Comparison of ENCODE assay signal across 20 cellular contexts in the genomic region with DNA sequence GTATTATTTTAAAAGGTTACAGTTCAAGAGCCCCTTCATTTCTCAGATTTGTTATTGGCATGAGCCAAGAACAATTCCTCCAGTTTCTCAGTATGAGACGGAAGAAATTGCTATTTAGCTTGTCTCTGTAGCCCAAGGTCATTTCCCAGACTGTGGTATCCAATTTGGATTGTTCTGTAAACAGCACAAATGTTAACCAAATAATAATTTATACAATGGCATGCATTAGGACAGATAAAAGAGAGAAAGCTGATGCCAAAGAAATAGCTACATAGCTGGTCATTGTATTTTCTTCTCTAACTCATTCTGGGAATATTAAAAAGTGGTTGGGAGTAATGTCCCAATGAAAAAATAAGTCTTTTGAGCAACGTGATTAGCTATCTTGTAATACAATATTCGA.
DNase-seq lines count a peak whose midpoint lies in the region; ATAC-seq, FAIRE-seq and TF ChIP-seq lines count a peak whose summit lies in the region.
"Had no signal": no experiment of that assay in that cellular context is flagged by ENCODE, and none has a peak within 500 bp of the region (broad histone marks: within the 10 kb centered on the region; RNA-seq: fewer than 3 reads in every experiment).

No MANE protein-coding gene starts in this region.

- FAIRE-seq in pancreas (lab: Jason Lieb, UNC) = no peak
- FAIRE-seq: A549, GM19239 had no signal

- H3K4me3 Mint-ChIP-seq in glutamatergic neuron (ENCODE audit: unreplicated experiment) = no peak overlapping the region
- H3K4me3 Mint-ChIP-seq in CD8-positive, alpha-beta T cell = no peak overlapping the region
- no peak overlapping the region for H3K4me3 Mint-ChIP-seq in naive thymus-derived CD8-positive, alpha-beta T cell
- H3K4me3 Mint-ChIP-seq: CD14-positive monocyte; CD4-positive, alpha-beta memory T cell; HFFc6 had no signal

- peaks cover 0 to 4% (median 0%) of the 10 kb centered on the region in 4 donors for H3K27me3 ChIP-seq in pancreas
- no peaks in the 10 kb centered on the region for H3K27me3 ChIP-seq in lower lobe of right lung (ENCODE audit: low read depth)
- H3K27me3 ChIP-seq in CD8-positive, alpha-beta T cell (ENCODE audit: insufficient read depth, low read length) = no peaks in the 10 kb centered on the region
- H3K27me3 ChIP-seq: BLaER1 had no signal

- POLR2A ChIA-PET in CD8-positive, alpha-beta T cell (lab: Charles Lee) = no interaction called here
- POLR2A ChIA-PET in naive thymus-derived CD8-positive, alpha-beta T cell (lab: Charles Lee) = no interaction called here

- H3K9me3 Mint-ChIP-seq in glutamatergic neuron (ENCODE audit: unreplicated experiment) = no peaks in the 10 kb centered on the region
- peaks cover 2% of the 10 kb centered on the region for H3K9me3 Mint-ChIP-seq in CD8-positive, alpha-beta T cell
- H3K9me3 Mint-ChIP-seq in naive thymus-derived CD8-positive, alpha-beta T cell = peaks cover 0 to 4% (median 0%) of the 10 kb centered on the region in 9 donors

- no peaks in the 10 kb centered on the region for H3K36me3 ChIP-seq in pancreas
- H3K36me3 ChIP-seq in lower lobe of right lung = no peaks in the 10 kb centered on the region
- no peaks in the 10 kb centered on the region for H3K36me3 ChIP-seq in CD8-positive, alpha-beta T cell (ENCODE audit: insufficient read depth, low read length)
- H3K36me3 ChIP-seq: BLaER1 had no signal

- H3K9me3 ChIP-seq in pancreas (no peaks in the 10 kb centered on the region), lower lobe of right lung (no peaks in the 10 kb centered on the region)
- H3K9me3 ChIP-seq in CD8-positive, alpha-beta T cell (ENCODE audit: low read length) = no peaks in the 10 kb centered on the region
- H3K9me3 ChIP-seq: A549, BLaER1 had no signal

- peaks cover under 1% of the 10 kb centered on the region for H3K27me3 Mint-ChIP-seq in glutamatergic neuron (ENCODE audit: unreplicated experiment)
- no peaks in the 10 kb centered on the region for H3K27me3 Mint-ChIP-seq in CD8-positive, alpha-beta T cell (ENCODE audit: low read depth)
- H3K27me3 Mint-ChIP-seq in naive thymus-derived CD8-positive, alpha-beta T cell = peaks cover 0 to 4% (median 0%) of the 10 kb centered on the region in 5 donors
- H3K27me3 Mint-ChIP-seq: CD4-positive, alpha-beta memory T cell had no signal

- 1 to 6% methylated on average over 3 of the region's 3 CpGs for WGBS in pancreas, 2 donors

- DNase-seq in fibroblast of pulmonary artery (ENCODE audit: low read depth) (peak; percentile 29), pancreas (no peak), lower lobe of right lung (no peak), glutamatergic neuron (no peak)
- no peak for DNase-seq in CD8-positive, alpha-beta T cell
- no peak for DNase-seq in naive thymus-derived CD8-positive, alpha-beta T cell
- DNase-seq: Calu3; CD4-positive, alpha-beta memory T cell; DMS79 treated with DMSO at 0.1 percent for 48 hours; GF-D8; GOT3; H7; HFFc6 had no signal

- H3K4me1 Mint-ChIP-seq in glutamatergic neuron (ENCODE audit: low read depth, unreplicated experiment) = no peaks in the 10 kb centered on the region
- H3K4me1 Mint-ChIP-seq in CD8-positive, alpha-beta T cell (ENCODE audit: low read depth) = no peaks in the 10 kb centered on the region
- H3K4me1 Mint-ChIP-seq in naive thymus-derived CD8-positive, alpha-beta T cell = no peaks in the 10 kb centered on the region
- H3K4me1 Mint-ChIP-seq: CD14-positive monocyte; CD4-positive, alpha-beta memory T cell had no signal

- H3K4me3 ChIP-seq in fibroblast of pulmonary artery (replicated peaks; ENCODE audit: low read depth, low read length) (no peak overlapping the region), pancreas (no peak overlapping the region), lower lobe of right lung (no peak overlapping the region)
- no peak overlapping the region for H3K4me3 ChIP-seq in CD8-positive, alpha-beta T cell (ENCODE audit: low read depth, low read length)
- H3K4me3 ChIP-seq: A549, BLaER1 had no signal

- ATAC-seq in pancreas (peak in 3 of 4 donors; percentile 24 to 83 (median 44)), lower lobe of right lung (no peak)
- no peak for ATAC-seq in CD8-positive, alpha-beta T cell
- no peak for ATAC-seq in naive thymus-derived CD8-positive, alpha-beta T cell
- ATAC-seq: A549, HCT116 had no signal

- intact Hi-C loops in pancreas (cut with DNase I) = no loop called here
- intact Hi-C loops in lower lobe of right lung (cut with DNase I) = no loop called here
- intact Hi-C loops in CD8-positive, alpha-beta T cell (cut with DNase I, micrococcal nuclease) = no loop called here

- H3K4me1 ChIP-seq in pancreas (peaks cover 0 to 12% (median 0%) of the 10 kb centered on the region in 3 donors), lower lobe of right lung (no peaks in the 10 kb centered on the region)
- H3K4me1 ChIP-seq in CD8-positive, alpha-beta T cell (ENCODE audit: insufficient read depth, low read length) = no peaks in the 10 kb centered on the region
- H3K4me1 ChIP-seq: A549, BLaER1 had no signal

- CTCF ChIA-PET in CD8-positive, alpha-beta T cell (lab: Charles Lee) = no interaction called here

- H3K27ac ChIP-seq in VCaP (peak overlapping the region; percentile 14; the same call in 1 of the 2 replicates), pancreas (no peak overlapping the region), lower lobe of right lung (no peak overlapping the region)
- H3K27ac ChIP-seq in CD8-positive, alpha-beta T cell (ENCODE audit: low read depth, low read length) = no peak overlapping the region
- H3K27ac ChIP-seq: A549, BLaER1, HL-60 had no signal

- no peak overlapping the region for H3K27ac Mint-ChIP-seq in glutamatergic neuron (ENCODE audit: unreplicated experiment)
- H3K27ac Mint-ChIP-seq in CD8-positive, alpha-beta T cell = no peak overlapping the region
- no peak overlapping the region for H3K27ac Mint-ChIP-seq in naive thymus-derived CD8-positive, alpha-beta T cell
- H3K27ac Mint-ChIP-seq: CD14-positive monocyte; CD4-positive, alpha-beta memory T cell; HFFc6 had no signal

- H3K36me3 Mint-ChIP-seq in glutamatergic neuron (ENCODE audit: unreplicated experiment) = no peaks in the 10 kb centered on the region
- H3K36me3 Mint-ChIP-seq in CD8-positive, alpha-beta T cell = no peaks in the 10 kb centered on the region
- H3K36me3 Mint-ChIP-seq in naive thymus-derived CD8-positive, alpha-beta T cell = no peaks in the 10 kb centered on the region
- H3K36me3 Mint-ChIP-seq: CD14-positive monocyte; CD4-positive, alpha-beta memory T cell had no signal

- TF ChIP-seq CTCF in VCaP (conservative IDR thresholded peaks at IDR 0.05) (no peak), fibroblast of pulmonary artery (IDR thresholded peaks at IDR 0.05; ENCODE audit: low read length, missing control alignments) (no peak), pancreas (IDR thresholded peaks at IDR 0.05) (no peak), lower lobe of right lung (IDR thresholded peaks at IDR 0.05) (no peak), glutamatergic neuron (IDR thresholded peaks at IDR 0.05; ENCODE audit: partially characterized antibody, unreplicated experiment) (no peak)
- TF ChIP-seq CTCF in CD8-positive, alpha-beta T cell (IDR thresholded peaks at IDR 0.05) = no peak

Comparison
In these comparisons a context has a peak if more than half of its experiments do, and no peak if none do; other contexts are left out.
1. ATAC-seq: peak in pancreas (3 of 4); none in lower lobe of right lung (0 of 2), CD8-positive, alpha-beta T cell (single experiment) and naive thymus-derived CD8-positive, alpha-beta T cell (0 of 2).